In the genomic region with DNA sequence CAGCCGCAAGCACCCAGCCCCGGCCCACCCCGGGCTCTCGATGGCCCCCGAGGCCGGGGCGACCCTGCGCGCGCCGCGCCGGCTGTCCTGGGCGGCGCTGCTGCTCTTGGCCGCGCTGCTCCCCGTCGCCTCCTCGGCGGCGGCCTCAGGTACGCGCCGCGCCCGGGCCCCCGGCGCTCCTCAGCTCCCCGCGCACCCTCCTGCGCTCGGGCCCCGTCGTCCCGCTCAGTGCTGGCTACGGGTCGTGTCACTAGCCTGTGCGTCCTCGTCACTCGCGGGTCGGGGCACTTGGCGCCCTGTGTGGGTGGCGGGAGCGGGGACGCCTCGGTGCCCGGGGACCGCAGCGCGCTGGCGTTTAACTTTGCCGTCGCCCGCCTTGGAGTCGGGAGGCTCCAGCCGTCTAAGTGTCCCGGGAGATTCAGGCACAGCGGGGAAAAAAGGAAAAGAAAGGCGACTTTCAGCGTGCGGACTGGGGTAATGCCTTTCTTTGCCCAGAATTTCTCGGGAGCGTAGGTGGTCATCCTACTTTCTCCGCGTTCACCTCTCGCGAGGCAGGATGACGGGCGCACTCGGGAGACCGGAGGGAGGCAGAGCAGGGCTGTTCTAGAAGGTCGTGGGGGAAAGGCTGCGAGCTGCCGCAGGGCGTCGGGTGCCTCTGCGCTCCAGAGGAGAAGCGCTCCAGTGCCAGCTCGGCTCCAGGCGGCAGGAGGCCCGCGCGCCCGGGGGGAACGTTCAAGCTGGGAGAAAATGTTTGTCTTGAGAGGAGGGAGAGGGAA, we compare ENCODE assay signal across 8 cellular contexts. TPM values are rescaled to one million over a fixed set of nuclear protein-coding genes. Genes with fewer than 3 reads are reported as not detected.
DNase-seq lines count a peak whose midpoint lies in the region; ATAC-seq and TF ChIP-seq lines count a peak whose summit lies in the region.

No MANE protein-coding gene starts in this region.

- peaks cover 32% of the 10 kb centered on the region for H3K27me3 ChIP-seq in AG04450 (ENCODE audit: control insufficient read depth, insufficient read depth, low read length)
- H3K27me3 ChIP-seq in upper lobe of left lung, result peaks cover 0 to 27% (median 7%) of the 10 kb centered on the region in 4 donors

- H3K4me1 Mint-ChIP-seq in dendritic cell treated with granulocyte-macrophage colony-stimulating factor and Interleukin-4, amounts not matched to agents 40 ng/mL and 50 ng/mL, for 4 days (ENCODE audit: low read depth), result peaks cover 37% of the 10 kb centered on the region

- TF ChIP-seq EP300 in upper lobe of left lung (IDR thresholded peaks at IDR 0.05), result no peak

- intact Hi-C loops in dendritic cell treated with granulocyte-macrophage colony-stimulating factor and Interleukin-4, amounts not matched to agents 40 ng/mL and 50 ng/mL, for 4 days (cut with micrococcal nuclease), result loop anchor here (5.0 kb wide), 1 partner anchor 293 kb away; no protein-coding TSS in a partner anchor

- H3K27ac Mint-ChIP-seq in dendritic cell treated with granulocyte-macrophage colony-stimulating factor and Interleukin-4, amounts not matched to agents 40 ng/mL and 50 ng/mL, for 4 days, result no peak overlapping the region

- DNase-seq in AG04450 (ENCODE audit: low read depth, low spot score) (no peak), NCI-H748 treated with DMSO at 0.1 percent for 48 hours (lab: John Stamatoyannopoulos, UW) (peak; percentile 4), upper lobe of left lung (peak in 1 of 2 donors; percentile 84), RKO (ENCODE audit: low spot score) (no peak)

- whole genome bisulfite sequencing in mesodermal cell (ENCODE audit: insufficient coverage in 2 of 2), 2 experiments, result 1% methylated on average over 49 to 80 of the region's 87 CpGs
- 2 to 6% methylated on average over 26 to 62 of the region's 87 CpGs for WGBS in upper lobe of left lung, 2 donors

- CTCF ChIA-PET in AG04450 (lab: Charles Lee), result no interaction called here

- peak overlapping the region; percentile 73 for H3K4me3 Mint-ChIP-seq in dendritic cell treated with granulocyte-macrophage colony-stimulating factor and Interleukin-4, amounts not matched to agents 40 ng/mL and 50 ng/mL, for 4 days

- ATAC-seq in GM18909 (IDR thresholded peaks at IDR 0.05; ENCODE audit: poor library complexity, unreplicated experiment) (peak; percentile 23), upper lobe of left lung (ENCODE audit: low FRiP score in 2 of 2) (peak in 1 of 2 donors; percentile 41), HG02973 (IDR thresholded peaks at IDR 0.05; ENCODE audit: unreplicated experiment) (no peak)

- TF ChIP-seq CTCF in AG04450 (IDR thresholded peaks at IDR 0.05; ENCODE audit: low read depth, low read length), result no peak
- TF ChIP-seq CTCF in upper lobe of left lung (IDR thresholded peaks at IDR 0.05), result no peak

- H3K27me3 Mint-ChIP-seq in dendritic cell treated with granulocyte-macrophage colony-stimulating factor and Interleukin-4, amounts not matched to agents 40 ng/mL and 50 ng/mL, for 4 days, result peaks cover 89% of the 10 kb centered on the region

- no peak overlapping the region for H3K27ac ChIP-seq in AG04450 (ENCODE audit: low read depth, low read length)
- no peak overlapping the region for H3K27ac ChIP-seq in mesodermal cell (ENCODE audit: low read depth, low read length, severe bottlenecking)
- H3K27ac ChIP-seq in upper lobe of left lung, result no peak overlapping the region

- no peaks in the 10 kb centered on the region for H3K36me3 Mint-ChIP-seq in dendritic cell treated with granulocyte-macrophage colony-stimulating factor and Interleukin-4, amounts not matched to agents 40 ng/mL and 50 ng/mL, for 4 days (ENCODE audit: low read depth)

- H3K4me3 ChIP-seq in AG04450 (ENCODE audit: low read depth, low read length) (peak overlapping the region; percentile 10; the same call in 1 of the 2 replicates), mesodermal cell (ENCODE audit: extremely low read depth, insufficient read depth, low read length, poor library complexity, severe bottlenecking) (peak overlapping the region; percentile 37), upper lobe of left lung (peak overlapping the region in 3 of 4 donors; percentile 34 to 39 (median 39))

- H3K9me3 Mint-ChIP-seq in dendritic cell treated with granulocyte-macrophage colony-stimulating factor and Interleukin-4, amounts not matched to agents 40 ng/mL and 50 ng/mL, for 4 days, result no peaks in the 10 kb centered on the region

- H3K4me1 ChIP-seq in mesodermal cell (ENCODE audit: control insufficient read depth, insufficient read depth, low read length, poor library complexity, severe bottlenecking), result peaks cover 6% of the 10 kb centered on the region
- peaks cover 15 to 28% (median 18%) of the 10 kb centered on the region in 4 donors for H3K4me1 ChIP-seq in upper lobe of left lung

- H3K36me3 ChIP-seq in mesodermal cell (ENCODE audit: control insufficient read depth, insufficient read depth, low read length) (no peaks in the 10 kb centered on the region), upper lobe of left lung (no peaks in the 10 kb centered on the region)

- POLR2A ChIA-PET in AG04450 (lab: Yijun Ruan, JAX), result no interaction called here

- TF ChIP-seq POLR2A in upper lobe of left lung (IDR thresholded peaks at IDR 0.05), result no peak

- H3K9me3 ChIP-seq in AG04450 (ENCODE audit: control insufficient read depth, insufficient read depth, low read length) (no peaks in the 10 kb centered on the region; the same call in 1 of the 2 replicates), mesodermal cell (ENCODE audit: control insufficient read depth, low read length) (no peaks in the 10 kb centered on the region), upper lobe of left lung (no peaks in the 10 kb centered on the region)

RNA-seq across cellular contexts. Expression of a gene that starts 0.5 kb away (rescaled TPM):
- polyA plus RNA-seq in AG04450 (2011; rRNA removed), result 0.01 and 0.02 TPM in 2 replicates
- 0.22 TPM in 1 of 2 replicates, not detected in the other for polyA minus RNA-seq in AG04450 (2011; rRNA and poly(A)+ RNA removed)
- polyA plus RNA-seq in mesodermal cell (2013, experiment 1 of 2), result 0.77 TPM
- polyA plus RNA-seq in mesodermal cell (2013, experiment 2 of 2), result 0.40 TPM
- 1 to 10 TPM in 2 of 6 donors, under 1 TPM in 2, not detected in 2; 0.30 to 1.8 (median 0.65) TPM for total RNA-seq in upper lobe of left lung
